Comparison of ENCODE assay signal across 8 cellular contexts in genomic region chrY:3002685-3003509, GRCh38.
DNase-seq lines count a peak whose midpoint lies in the region; ATAC-seq and TF ChIP-seq lines count a peak whose summit lies in the region.

No MANE protein-coding gene starts in this region.

- intact Hi-C loops in upper lobe of right lung (cut with DNase I), result no loop called here

- H3K9me3 ChIP-seq in SJCRH30 (replicated peaks) (no peaks in the 10 kb centered on the region), upper lobe of right lung (no peaks in the 10 kb centered on the region)

- peak; percentile 74 for ATAC-seq in upper lobe of right lung

- TF ChIP-seq CTCF in fibroblast of pulmonary artery (IDR thresholded peaks at IDR 0.05; ENCODE audit: low read length, missing control alignments) (no peak), upper lobe of right lung (IDR thresholded peaks at IDR 0.05) (no peak)

- H3K4me1 ChIP-seq in SJCRH30 (no peaks in the 10 kb centered on the region), upper lobe of right lung (peaks cover 19% of the 10 kb centered on the region)

- no peak overlapping the region for H3K27ac ChIP-seq in SJCRH30
- peak overlapping the region; percentile 86 for H3K27ac ChIP-seq in upper lobe of right lung

- H3K36me3 ChIP-seq in SJCRH30 (no peaks in the 10 kb centered on the region), upper lobe of right lung (no peaks in the 10 kb centered on the region)

- H3K27me3 ChIP-seq in SJCRH30, result no peaks in the 10 kb centered on the region
- H3K27me3 ChIP-seq in upper lobe of right lung, result no peaks in the 10 kb centered on the region

- H3K4me3 ChIP-seq in SJCRH30 (peak overlapping the region; percentile 33), fibroblast of pulmonary artery (replicated peaks; ENCODE audit: low read depth, low read length) (peak overlapping the region; percentile 51), upper lobe of right lung (peak overlapping the region; percentile 55)

- peak; percentile 12 for DNase-seq in stimulated activated CD4-positive, alpha-beta T cell treated with anti-CD3 and anti-CD28 coated beads, Interleukin-15, amount 100 ng/mL, for 24 hours
- no peak for DNase-seq in stimulated activated CD4-positive, alpha-beta T cell treated with anti-CD3 and anti-CD28 coated beads, Interleukin-12 subunit alpha, Interleukin-12 subunit beta, amount 100 ng/mL, for 4 hours
- DNase-seq in SJCRH30, result no peak
- no peak for DNase-seq in fibroblast of pulmonary artery (ENCODE audit: low read depth)
- DNase-seq in upper lobe of right lung, result no peak
- no peak for DNase-seq in NCI-H345 (lab: John Stamatoyannopoulos, UW)
- no peak for DNase-seq in GOT3 (lab: John Stamatoyannopoulos, UW)
- no peak for DNase-seq in NCI-H510A treated with DMSO at 0.1 percent for 48 hours (lab: John Stamatoyannopoulos, UW)
